In genomic region chr4:40736910-40737309, GRCh38 we compare ENCODE assay signal across 8 cellular contexts. TPM values are rescaled to one million over a fixed set of nuclear protein-coding genes. Genes with fewer than 3 reads are reported as not detected.
DNase-seq lines count a peak whose midpoint lies in the region; ATAC-seq, FAIRE-seq and TF ChIP-seq lines count a peak whose summit lies in the region.

No MANE protein-coding gene starts in this region.

- peak; percentile 91 for FAIRE-seq in GM19239 (lab: Jason Lieb, UNC)

- no peak for ATAC-seq in HG03139 (IDR thresholded peaks at IDR 0.05; ENCODE audit: unreplicated experiment)

- H3K27ac Mint-ChIP-seq in CD4-positive, alpha-beta memory T cell = no peak overlapping the region

- peaks cover 0 to 7% (median 1%) of the 10 kb centered on the region in 4 donors for H3K4me1 Mint-ChIP-seq in CD4-positive, alpha-beta memory T cell

- no peaks in the 10 kb centered on the region for H3K36me3 ChIP-seq in parathyroid adenoma (ENCODE audit: control insufficient read depth, insufficient read depth, low read length)
- no peaks in the 10 kb centered on the region for H3K36me3 ChIP-seq in CD4-positive, alpha-beta memory T cell (ENCODE audit: insufficient read depth, low read length)

- no peaks in the 10 kb centered on the region for H3K79me2 ChIP-seq in parathyroid adenoma

- peak; percentile 35 for TF ChIP-seq CTCF in AG09309 (IDR thresholded peaks at IDR 0.05; ENCODE audit: control insufficient read depth, insufficient read depth, low read depth, low read length, missing control alignments)
- peak; percentile 28 for TF ChIP-seq CTCF in parathyroid adenoma (IDR thresholded peaks at IDR 0.05)

- peaks cover 7 to 10% of the 10 kb centered on the region in 2 donors for H3K27me3 Mint-ChIP-seq in CD4-positive, alpha-beta memory T cell

- H3K9ac ChIP-seq in parathyroid adenoma = no peak overlapping the region

- peak; percentile 10 for DNase-seq in AG09309 (ENCODE audit: low read depth)
- no peak for DNase-seq in GM19239 (ENCODE audit: insufficient read length, low spot score)
- DNase-seq in NCI-H2171 (lab: John Stamatoyannopoulos, UW) = peak; percentile 18
- DNase-seq in dedifferentiated amniotic fluid mesenchymal stem cell (ENCODE audit: extremely low spot score) = peak; percentile 30
- DNase-seq in occipital lobe (lab: John Stamatoyannopoulos, UW) = no peak
- no peak for DNase-seq in CD4-positive, alpha-beta memory T cell

- POLR2A ChIA-PET in CD4-positive, alpha-beta memory T cell (lab: Charles Lee; ENCODE audit: partially characterized antibody) = no interaction called here

- no peak overlapping the region for H3K4me2 ChIP-seq in parathyroid adenoma (ENCODE audit: low read length)

- no peak overlapping the region for H2AFZ ChIP-seq in parathyroid adenoma

- H3K4me1 ChIP-seq in parathyroid adenoma = no peaks in the 10 kb centered on the region
- H3K4me1 ChIP-seq in CD4-positive, alpha-beta memory T cell (ENCODE audit: insufficient read depth, low read length) = peaks cover under 1% of the 10 kb centered on the region

- H3K27ac ChIP-seq in parathyroid adenoma = no peak overlapping the region
- H3K27ac ChIP-seq in CD4-positive, alpha-beta memory T cell (ENCODE audit: low read depth, low read length) = no peak overlapping the region

- intact Hi-C loops in CD4-positive, alpha-beta memory T cell (cut with micrococcal nuclease) = no loop called here

- no peaks in the 10 kb centered on the region for H3K36me3 Mint-ChIP-seq in CD4-positive, alpha-beta memory T cell

- no peaks in the 10 kb centered on the region for H3K27me3 ChIP-seq in parathyroid adenoma (ENCODE audit: control insufficient read depth, insufficient read depth, low read length)
- H3K27me3 ChIP-seq in CD4-positive, alpha-beta memory T cell (ENCODE audit: insufficient read depth, low read length) = no peaks in the 10 kb centered on the region

- H3K4me3 Mint-ChIP-seq in CD4-positive, alpha-beta memory T cell = no peak overlapping the region

- no peaks in the 10 kb centered on the region for H3K9me3 ChIP-seq in parathyroid adenoma (ENCODE audit: control insufficient read depth, low read length)
- no peaks in the 10 kb centered on the region for H3K9me3 ChIP-seq in CD4-positive, alpha-beta memory T cell (ENCODE audit: control insufficient read depth in 1 of 2, low read length in 2 of 2)

- CTCF ChIA-PET in CD4-positive, alpha-beta memory T cell (lab: Charles Lee; ENCODE audit: partially characterized antibody) = no interaction called here

- no peaks in the 10 kb centered on the region for H3K9me3 Mint-ChIP-seq in CD4-positive, alpha-beta memory T cell

- H3K4me3 ChIP-seq in AG09309 (ENCODE audit: control insufficient read depth, low read depth, low read length) (no peak overlapping the region), parathyroid adenoma (ENCODE audit: low read depth, low read length) (no peak overlapping the region)
- no peak overlapping the region for H3K4me3 ChIP-seq in CD4-positive, alpha-beta memory T cell (ENCODE audit: low read length in 2 of 2)

RNA-seq across cellular contexts. Expression of gene NSUN7, which starts 12.8 kb away (rescaled TPM):
- 4.4 TPM for total RNA-seq in occipital lobe
- total RNA-seq in CD4-positive, alpha-beta memory T cell = not detected
- not detected for polyA plus RNA-seq in CD4-positive, alpha-beta memory T cell

Comparison
In these comparisons a context has a peak if more than half of its experiments do, and no peak if none do; other contexts are left out.
1. DNase-seq: peak in AG09309 (single experiment), NCI-H2171 (single experiment) and dedifferentiated amniotic fluid mesenchymal stem cell (single experiment); none in GM19239 (single experiment), occipital lobe (single experiment) and CD4-positive, alpha-beta memory T cell (0 of 5).